In the genomic region with DNA sequence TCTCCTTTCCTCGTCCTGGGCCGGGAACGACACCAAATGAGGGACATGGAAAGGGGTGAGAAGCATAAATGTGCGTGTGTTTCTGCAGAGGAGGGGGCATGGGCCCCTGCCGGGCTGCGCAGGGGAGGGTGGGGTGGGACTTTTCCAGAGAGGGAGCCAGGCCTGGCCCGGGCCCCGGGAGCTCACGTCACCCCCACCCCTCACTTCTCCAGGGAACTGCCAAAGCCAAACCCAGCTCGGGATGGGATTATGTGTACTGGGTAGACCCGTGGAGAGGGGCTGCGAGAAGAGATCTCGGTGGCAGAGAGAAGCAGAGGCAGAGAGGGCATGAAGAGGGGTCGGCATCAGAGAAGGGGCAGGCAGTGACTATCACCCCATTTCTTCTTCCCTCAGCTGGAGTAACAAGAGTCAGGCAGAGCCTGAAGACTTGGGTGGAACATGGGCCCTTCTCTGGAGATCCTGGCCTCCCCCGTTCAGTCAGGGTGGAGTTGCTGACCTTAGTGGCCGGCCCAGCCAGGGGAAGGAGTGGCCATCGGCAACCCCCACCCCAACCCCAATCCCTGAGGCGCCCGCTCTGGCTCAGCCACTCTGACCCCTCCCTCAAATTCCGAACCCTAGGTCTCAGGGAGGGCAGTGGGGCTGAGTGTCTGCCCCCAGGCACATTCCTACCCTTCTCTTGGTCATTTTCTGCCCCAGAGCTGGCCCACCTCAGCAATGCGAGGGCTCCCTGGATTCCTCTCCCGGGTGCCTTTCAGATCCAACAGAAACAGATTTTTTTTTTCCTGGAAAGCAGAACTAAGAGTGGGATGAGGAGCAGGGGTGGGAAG, we compare ENCODE assay signal across 8 cellular contexts. TPM values are rescaled to one million over a fixed set of nuclear protein-coding genes. Genes with fewer than 3 reads are reported as not detected.
DNase-seq lines count a peak whose midpoint lies in the region; ATAC-seq, FAIRE-seq and TF ChIP-seq lines count a peak whose summit lies in the region.
"Had no signal": no experiment of that assay in that cellular context is flagged by ENCODE, and none has a peak within 500 bp of the region (broad histone marks: within the 10 kb centered on the region; RNA-seq: fewer than 3 reads in every experiment).

No MANE protein-coding gene starts in this region.

- H3K27ac ChIP-seq in HUES6 (ENCODE audit: low read depth, low read length) = no peak overlapping the region
- peak overlapping the region; percentile 0 to 80 for H3K27ac ChIP-seq in lung (ENCODE audit: low read depth in 1 of 2, low read length in 1 of 2)
- peak overlapping the region; percentile 88 for H3K27ac ChIP-seq in suprapubic skin

- H3K4me1 ChIP-seq in HUES6 (ENCODE audit: control insufficient read depth, insufficient read depth, low read length) = peaks cover 30% of the 10 kb centered on the region
- peaks cover 5 to 27% of the 10 kb centered on the region in 2 donors for H3K4me1 ChIP-seq in lung (ENCODE audit: control insufficient read depth in 2 of 2, insufficient read depth in 2 of 2, low read length in 2 of 2)
- H3K4me1 ChIP-seq in suprapubic skin = peaks cover 57% of the 10 kb centered on the region

- H3K9me3 ChIP-seq in HUES6 (ENCODE audit: control insufficient read depth, insufficient read depth, low read depth, low read length) (no peaks in the 10 kb centered on the region), lung (ENCODE audit: control insufficient read depth in 2 of 2, insufficient read depth in 1 of 2, low read length in 1 of 2) (no peaks in the 10 kb centered on the region), suprapubic skin (no peaks in the 10 kb centered on the region)

- H3K9ac ChIP-seq in HUES6 (ENCODE audit: low read length) = no peak overlapping the region

- TF ChIP-seq CTCF in bronchial epithelial cell (IDR thresholded peaks at IDR 0.05; ENCODE audit: insufficient read depth, low read length, severe bottlenecking) (no peak), lung (IDR thresholded peaks at IDR 0.05; ENCODE audit: control extremely low read depth, extremely low read depth) (no peak), suprapubic skin (IDR thresholded peaks at IDR 0.05) (no peak)

- DNase-seq in bronchial epithelial cell (ENCODE audit: low read depth) = no peak
- no peak for DNase-seq in lung (ENCODE audit: low spot score)
- DNase-seq in suprapubic skin (ENCODE audit: low spot score in 2 of 2) = no peak
- DNase-seq in SIG-M5 (lab: John Stamatoyannopoulos, UW) = no peak
- no peak for DNase-seq in NCI-H1105 treated with DMSO at 0.1 percent for 48 hours (lab: John Stamatoyannopoulos, UW)

- H3K36me3 ChIP-seq in HUES6 (ENCODE audit: control insufficient read depth, insufficient read depth, low read length) (peaks cover 1% of the 10 kb centered on the region), bronchial epithelial cell (ENCODE audit: control insufficient read depth, insufficient read depth, low read length) (peaks cover 3% of the 10 kb centered on the region), lung (ENCODE audit: control insufficient read depth in 2 of 2, insufficient read depth in 2 of 2, low read length in 2 of 2) (peaks cover 0 to 7% of the 10 kb centered on the region in 2 donors), suprapubic skin (peaks cover 11% of the 10 kb centered on the region)

- no peak for TF ChIP-seq POLR2A in suprapubic skin (IDR thresholded peaks at IDR 0.05)

- H3K27me3 ChIP-seq in HUES6 (ENCODE audit: control insufficient read depth, insufficient read depth, low read length) (peaks cover 17% of the 10 kb centered on the region), bronchial epithelial cell (ENCODE audit: control insufficient read depth, insufficient read depth, low read length) (no peaks in the 10 kb centered on the region), lung (ENCODE audit: control insufficient read depth, insufficient read depth) (no peaks in the 10 kb centered on the region), suprapubic skin (no peaks in the 10 kb centered on the region)

- TF ChIP-seq EP300 in suprapubic skin (IDR thresholded peaks at IDR 0.05) = no peak

- FAIRE-seq in bronchial epithelial cell (lab: Jason Lieb, UNC) = no peak

- H3K4me3 ChIP-seq in HUES6 (ENCODE audit: low read depth, low read length) (peak overlapping the region; percentile 65; the same call in 1 of the 2 replicates), bronchial epithelial cell (ENCODE audit: low read depth, low read length) (peak overlapping the region; percentile 54), lung (no peak overlapping the region), suprapubic skin (peak overlapping the region; percentile 69)

- ATAC-seq in lung (ENCODE audit: insufficient read depth, low FRiP score) (no peak), GM18867 (IDR thresholded peaks at IDR 0.05; ENCODE audit: unreplicated experiment) (no peak)

- WGBS in lung, 2 donors = 52 to 73% methylated on average over 22 of the region's 22 CpGs
- 43% methylated on average over 22 of the region's 22 CpGs for WGBS in suprapubic skin

RNA-seq across cellular contexts. Expression of a gene that starts 1.2 kb away (rescaled TPM):
- total RNA-seq in bronchial epithelial cell = 1.2 and 1.6 TPM in 2 replicates
- total RNA-seq in lung = 100 to 1,000 TPM in 1 of 2 donors, 10 to 100 TPM in 1; 23.2 to 104 TPM
- polyA plus RNA-seq in lung = 10 to 100 TPM; 36.4 to 59.5 TPM
- 10 to 100 TPM in 3 of 4 donors, 1 to 10 TPM in 1; 7.2 to 22.7 (median 18.0) TPM for total RNA-seq in suprapubic skin
- polyA plus RNA-seq: neural cell had no signal

RNA-seq across cellular contexts. Expression of a gene that starts 29.0 kb away (rescaled TPM):
- total RNA-seq in bronchial epithelial cell = 247 and 280 TPM in 2 replicates
- 100 to 1,000 TPM; 293 to 336 TPM for total RNA-seq in lung
- polyA plus RNA-seq in lung = 100 to 1,000 TPM; 109 to 307 TPM
- 100 to 1,000 TPM; 211 to 307 (median 270) TPM for total RNA-seq in suprapubic skin

RNA-seq across cellular contexts. Expression of a gene that starts 34.9 kb away (rescaled TPM):
- total RNA-seq in bronchial epithelial cell (not detected in 2 replicates), lung (not detected), suprapubic skin (not detected)
- polyA plus RNA-seq in lung = under 1 TPM in 1 of 2 donors, not detected in 1; 0.09 TPM
- polyA plus RNA-seq: neural cell had no signal

RNA-seq across cellular contexts. Expression of a gene that starts 42.5 kb away (rescaled TPM):
- total RNA-seq in bronchial epithelial cell (5.5 and 5.8 TPM in 2 replicates), lung (10 to 100 TPM in 1 of 2 donors, 1 to 10 TPM in 1; 1.2 to 20.0 TPM), suprapubic skin (10 to 100 TPM; 20.8 to 60.7 (median 44.1) TPM)
- polyA plus RNA-seq in lung = 10 to 100 TPM in 1 of 2 donors, 1 to 10 TPM in 1; 9.0 to 12.3 TPM
